ENCODE assay signal across 26 cellular contexts in the genomic region with DNA sequence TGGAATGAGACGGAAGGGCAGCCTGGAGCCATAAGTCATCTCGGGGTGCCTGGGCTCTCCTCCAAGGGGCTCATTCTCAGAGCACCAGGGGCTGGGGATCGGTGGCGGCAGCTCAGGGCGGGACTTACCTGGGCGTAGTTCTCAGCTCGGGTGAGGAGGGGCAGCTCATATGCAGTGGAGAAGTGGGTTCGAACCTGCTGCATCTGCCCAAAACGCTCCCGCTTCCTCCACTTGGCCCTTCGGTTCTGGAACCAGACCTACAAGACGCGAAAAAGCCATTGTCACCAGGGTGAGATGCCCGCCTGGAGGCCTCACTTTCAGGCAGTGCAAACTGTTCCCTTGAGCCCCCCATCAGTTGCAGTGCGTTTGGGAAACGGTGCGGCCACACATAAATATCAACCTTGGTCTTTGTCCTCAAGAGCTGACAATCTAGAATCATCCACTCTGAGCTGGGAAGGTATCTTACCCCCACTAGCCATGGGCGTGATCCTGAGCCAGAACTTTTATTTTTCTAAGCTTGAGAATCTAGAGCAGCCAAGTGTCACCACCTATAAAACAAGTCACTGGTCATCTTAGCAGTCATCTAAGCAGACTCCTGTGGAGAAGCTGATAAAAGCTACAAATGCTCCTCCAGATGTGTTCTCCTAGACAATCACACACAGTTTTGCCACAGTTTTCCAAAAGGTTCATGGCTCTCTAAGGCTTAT. TPM values are rescaled to one million over a fixed set of nuclear protein-coding genes. Genes with fewer than 3 reads are reported as not detected.
"Had no signal": no experiment of that assay in that cellular context is flagged by ENCODE, and none has a peak within 500 bp of the region (broad histone marks: within the 10 kb centered on the region; RNA-seq: fewer than 3 reads in every experiment).

No MANE protein-coding gene starts in this region.

- H3K9me3 ChIP-seq: adrenal gland had no signal

- DNase-seq: activated CD4-positive, alpha-beta memory T cell treated with anti-CD3 and anti-CD28 coated beads, Interleukin-2, amount 10 ng/mL, durations not matched to agents 7 days and 5 days; activated CD4-positive, alpha-beta T cell treated with anti-CD3 and anti-CD28 coated beads for 36 hours; activated CD4-positive, alpha-beta T cell treated with anti-CD3 and anti-CD28 coated beads, Interleukin-2, amount 50 U/mL, for 1 hour; activated naive CD4-positive, alpha-beta T cell treated with anti-CD3 and anti-CD28 coated beads, Interleukin-2, amount 50 U/mL, for 16 hours; activated naive CD8-positive, alpha-beta T cell treated with anti-CD3 and anti-CD28 coated beads, Interleukin-2, amount 10 ng/mL, durations not matched to agents 7 days and 5 days; activated T-cell treated with anti-CD3 and anti-CD28 coated beads for 4 hours; anterior cingulate cortex; Kasumi-1; KBM-7; NCI-H1048; NCI-H1417; NCI-H2029; NCI-H2107; NCI-H2171 treated with DMSO at 0.1 percent for 48 hours; NCI-H226; NCI-H526 treated with DMSO at 0.1 percent for 48 hours; NCI-H82; T-helper 1 cell; WERI-Rb-1 had no signal

- H3K4me1 Mint-ChIP-seq: activated CD4-positive, alpha-beta memory T cell treated with anti-CD3 and anti-CD28 coated beads, Interleukin-2, amount 10 ng/mL, durations not matched to agents 7 days and 5 days; activated CD4-positive, alpha-beta T cell treated with anti-CD3 and anti-CD28 coated beads for 36 hours; activated T-helper 17 cell treated with anti-CD3 and anti-CD28 coated beads, Interleukin-2, amount 50 U/mL, for 72 hours had no signal

- H3K27me3 Mint-ChIP-seq: activated CD4-positive, alpha-beta memory T cell treated with anti-CD3 and anti-CD28 coated beads, Interleukin-2, amount 10 ng/mL, durations not matched to agents 7 days and 5 days had no signal

- H3K4me1 ChIP-seq: adrenal gland had no signal

- H3K4me3 Mint-ChIP-seq: activated CD4-positive, alpha-beta memory T cell treated with anti-CD3 and anti-CD28 coated beads, Interleukin-2, amount 10 ng/mL, durations not matched to agents 7 days and 5 days; activated CD4-positive, alpha-beta T cell treated with anti-CD3 and anti-CD28 coated beads for 36 hours; activated naive CD8-positive, alpha-beta T cell treated with anti-CD3 and anti-CD28 coated beads, Interleukin-2, amount 10 ng/mL, durations not matched to agents 7 days and 5 days; activated T-helper 17 cell treated with anti-CD3 and anti-CD28 coated beads, Interleukin-2, amount 50 U/mL, for 72 hours had no signal

- H3K36me3 Mint-ChIP-seq: activated naive CD8-positive, alpha-beta T cell treated with anti-CD3 and anti-CD28 coated beads, Interleukin-2, amount 10 ng/mL, durations not matched to agents 7 days and 5 days had no signal

- H3K27ac Mint-ChIP-seq: activated CD4-positive, alpha-beta memory T cell treated with anti-CD3 and anti-CD28 coated beads, Interleukin-2, amount 10 ng/mL, durations not matched to agents 7 days and 5 days; activated CD4-positive, alpha-beta T cell treated with anti-CD3 and anti-CD28 coated beads for 36 hours; activated naive CD8-positive, alpha-beta T cell treated with anti-CD3 and anti-CD28 coated beads, Interleukin-2, amount 10 ng/mL, durations not matched to agents 7 days and 5 days; activated T-helper 17 cell treated with anti-CD3 and anti-CD28 coated beads, Interleukin-2, amount 50 U/mL, for 72 hours had no signal

- H3K4me3 ChIP-seq: adrenal gland, SK-N-MC had no signal

- H3K9me3 Mint-ChIP-seq: activated CD4-positive, alpha-beta memory T cell treated with anti-CD3 and anti-CD28 coated beads, Interleukin-2, amount 10 ng/mL, durations not matched to agents 7 days and 5 days; activated naive CD8-positive, alpha-beta T cell treated with anti-CD3 and anti-CD28 coated beads, Interleukin-2, amount 10 ng/mL, durations not matched to agents 7 days and 5 days; activated T-helper 17 cell treated with anti-CD3 and anti-CD28 coated beads, Interleukin-2, amount 50 U/mL, for 72 hours had no signal

- H3K27me3 ChIP-seq: adrenal gland had no signal

- H3K27ac ChIP-seq: adrenal gland, SK-N-MC, WERI-Rb-1 had no signal

- H3K36me3 ChIP-seq: adrenal gland, WERI-Rb-1 had no signal

RNA-seq across cellular contexts. Expression of a gene that starts 42.4 kb away (rescaled TPM):
- total RNA-seq: activated CD4-positive, alpha-beta memory T cell treated with anti-CD3 and anti-CD28 coated beads, Interleukin-2, amount 10 ng/mL, durations not matched to agents 7 days and 5 days; activated CD4-positive, alpha-beta T cell treated with anti-CD3 and anti-CD28 coated beads for 36 hours; activated CD8-positive, alpha-beta memory T cell treated with anti-CD3 and anti-CD28 coated beads for 36 hours; activated naive CD8-positive, alpha-beta T cell treated with anti-CD3 and anti-CD28 coated beads, Interleukin-2, amount 10 ng/mL, durations not matched to agents 7 days and 5 days; activated T-helper 17 cell treated with anti-CD3 and anti-CD28 coated beads, Interleukin-2, amount 50 U/mL, for 72 hours; adrenal gland; OCI-LY7; RPMI7951; T-helper 2 cell treated with Interferon-gamma antibody and Interleukin-4, amounts not matched to agents 100 ng/mL and 5 ng/mL, for 36 hours had no signal
